7 cellular contexts compared by ENCODE assay signal in genomic region chr1:192130865-192131264, GRCh38. TPM values are rescaled to one million over a fixed set of nuclear protein-coding genes. Genes with fewer than 3 reads are reported as not detected.
"Had no signal": no experiment of that assay in that cellular context is flagged by ENCODE, and none has a peak within 500 bp of the region (broad histone marks: within the 10 kb centered on the region; RNA-seq: fewer than 3 reads in every experiment).

No MANE protein-coding gene starts in this region.

RNA-seq across cellular contexts. Expression of gene RGS18, which starts 27.4 kb away (rescaled TPM):
- total RNA-seq: PC-3, PC-9, RPMI7951, SJCRH30, SJSA1, SK-MEL-5 had no signal
- polyA plus RNA-seq: SK-N-SH had no signal
